Comparison of ENCODE assay signal across 15 cellular contexts in the genomic region with DNA sequence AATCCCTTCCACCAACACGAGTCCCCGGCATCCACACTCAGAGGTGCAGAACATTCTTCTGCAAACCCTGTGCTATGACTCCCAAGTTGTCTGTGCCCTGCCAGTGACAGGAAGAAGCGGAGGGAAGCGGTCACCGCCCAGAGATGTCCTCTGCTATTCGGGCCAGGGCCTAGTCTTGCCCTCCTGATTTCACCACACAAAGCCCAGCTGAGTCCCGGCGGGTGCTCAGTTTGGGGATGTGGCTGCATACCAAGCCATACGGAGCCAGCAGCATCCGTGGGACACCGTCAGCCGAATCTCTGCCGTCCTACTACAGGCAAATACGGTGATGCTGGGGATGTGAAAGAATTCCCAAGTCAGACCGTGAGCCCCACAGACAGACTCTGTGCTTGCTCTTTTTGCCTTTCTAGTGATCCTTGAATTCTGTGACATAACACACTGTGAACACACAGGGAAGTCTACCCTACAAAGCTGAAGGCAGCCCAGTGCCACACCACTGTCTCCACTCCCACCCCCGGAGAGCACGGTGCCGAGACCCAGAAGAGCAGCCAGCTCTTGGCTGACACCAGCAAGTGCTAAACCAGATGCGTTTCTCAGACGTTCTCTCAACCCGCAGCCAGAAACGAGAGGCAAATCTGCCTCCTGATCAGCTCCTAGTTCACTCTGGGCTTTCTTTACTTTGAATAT. TPM values are rescaled to one million over a fixed set of nuclear protein-coding genes. Genes with fewer than 3 reads are reported as not detected.
DNase-seq lines count a peak whose midpoint lies in the region; ATAC-seq and TF ChIP-seq lines count a peak whose summit lies in the region.
"Had no signal": no experiment of that assay in that cellular context is flagged by ENCODE, and none has a peak within 500 bp of the region (broad histone marks: within the 10 kb centered on the region; RNA-seq: fewer than 3 reads in every experiment).

No MANE protein-coding gene starts in this region.

- no peak overlapping the region for H3K4me2 ChIP-seq in osteoblast (ENCODE audit: insufficient read depth, low read length)

- no peak overlapping the region for H3K27ac Mint-ChIP-seq in T-cell
- H3K27ac Mint-ChIP-seq in effector memory CD8-positive, alpha-beta T cell, result no peak overlapping the region

- H3K9me3 Mint-ChIP-seq in T-cell, result no peaks in the 10 kb centered on the region
- no peaks in the 10 kb centered on the region for H3K9me3 Mint-ChIP-seq in effector memory CD8-positive, alpha-beta T cell

- H3K27me3 Mint-ChIP-seq in T-cell, result peaks cover 0 to 5% of the 10 kb centered on the region in 2 donors
- peaks cover 0 to 15% of the 10 kb centered on the region in 2 donors for H3K27me3 Mint-ChIP-seq in effector memory CD8-positive, alpha-beta T cell

- peaks cover 6% of the 10 kb centered on the region for H4K20me1 ChIP-seq in osteoblast (ENCODE audit: insufficient read depth, low read length)

- H3K9me3 ChIP-seq in osteoblast (ENCODE audit: low read depth, low read length), result no peaks in the 10 kb centered on the region
- H3K9me3 ChIP-seq: adrenal gland, thyroid gland had no signal

- peaks cover 4% of the 10 kb centered on the region for H3K4me1 ChIP-seq in osteoblast (ENCODE audit: insufficient read depth, low read length)

- TF ChIP-seq CTCF in osteoblast (IDR thresholded peaks at IDR 0.05; ENCODE audit: extremely low read depth, low read depth, low read length), result no peak

- no peaks in the 10 kb centered on the region for H3K79me2 ChIP-seq in osteoblast (ENCODE audit: insufficient read depth, low read length)

- H2AFZ ChIP-seq in osteoblast (ENCODE audit: low read length), result no peak overlapping the region

- no peaks in the 10 kb centered on the region for H3K36me3 Mint-ChIP-seq in T-cell
- peaks cover 4% of the 10 kb centered on the region for H3K36me3 Mint-ChIP-seq in effector memory CD8-positive, alpha-beta T cell (ENCODE audit: insufficient read depth)

- DNase-seq in activated CD4-positive, CD25-positive, alpha-beta regulatory T cell treated with anti-CD3 and anti-CD28 coated beads, Interleukin-2, amount 50 U/mL, for 72 hours, result peak; percentile 24
- no peak for DNase-seq in T-cell
- no peak for DNase-seq in effector memory CD8-positive, alpha-beta T cell
- peak; percentile 63 for DNase-seq in osteoblast (ENCODE audit: insufficient read length, low spot score, missing footprints)
- no peak for DNase-seq in SKM-1 treated with dmso at 0.1 percent for 144 hours (lab: John Stamatoyannopoulos, UW; ENCODE audit: unreplicated experiment)
- DNase-seq: activated CD4-positive, alpha-beta T cell treated with anti-CD3 and anti-CD28 coated beads for 48 hours; dermis blood vessel endothelial cell; hippocampal formation; left ventricle myocardium superior; thyroid gland had no signal

- CTCF ChIA-PET in T-cell (lab: Charles Lee), result no interaction called here

- ATAC-seq in activated CD4-positive, CD25-positive, alpha-beta regulatory T cell treated with anti-CD3 and anti-CD28 coated beads, Interleukin-2, amount 50 U/mL, for 24 hours, result no peak
- ATAC-seq in T-cell (replicated peaks in 1 of 4) (no peak), GM19455 (IDR thresholded peaks at IDR 0.05; ENCODE audit: unreplicated experiment) (no peak), GM21619 (IDR thresholded peaks at IDR 0.05; ENCODE audit: unreplicated experiment) (no peak)
- ATAC-seq in effector memory CD8-positive, alpha-beta T cell (replicated peaks), result no peak
- ATAC-seq: left ventricle myocardium superior, SK-N-SH treated with all-trans-retinoic acid at 6 μM for 48 hours had no signal

- H3K27ac ChIP-seq in osteoblast (ENCODE audit: low read depth, low read length), result no peak overlapping the region
- H3K27ac ChIP-seq: adrenal gland, thyroid gland had no signal

- peak overlapping the region; percentile 67 to 90 (median 83) for H3K4me3 Mint-ChIP-seq in T-cell
- H3K4me3 Mint-ChIP-seq in effector memory CD8-positive, alpha-beta T cell, result peak overlapping the region; percentile 88

- H3K4me1 Mint-ChIP-seq in T-cell, result peaks cover 8 to 14% (median 13%) of the 10 kb centered on the region in 3 donors
- H3K4me1 Mint-ChIP-seq in effector memory CD8-positive, alpha-beta T cell (ENCODE audit: low read depth in 2 of 2), result peaks cover 6 to 7% of the 10 kb centered on the region in 2 donors

- POLR2A ChIA-PET in T-cell (lab: Charles Lee), result no interaction called here

- H3K36me3 ChIP-seq in osteoblast (ENCODE audit: insufficient read depth, low read length), result no peaks in the 10 kb centered on the region
- H3K36me3 ChIP-seq: adrenal gland, thyroid gland had no signal

- peaks cover 26% of the 10 kb centered on the region for H3K27me3 ChIP-seq in osteoblast (ENCODE audit: insufficient read depth, low read length)
- H3K27me3 ChIP-seq: adrenal gland, thyroid gland had no signal

- no peak overlapping the region for H3K4me3 ChIP-seq in osteoblast (ENCODE audit: insufficient read depth, low read length)
- H3K4me3 ChIP-seq: thyroid gland had no signal

RNA-seq across cellular contexts. Expression of a gene that starts 2.0 kb away (rescaled TPM):
- total RNA-seq in T-cell, result 10 to 100 TPM in 3 of 5 donors, 1 to 10 TPM in 2; 5.8 to 16.4 (median 12.2) TPM
- 12.7 and 14.5 TPM in 2 replicates for total RNA-seq in osteoblast

RNA-seq across cellular contexts. Expression of a gene that starts 26.2 kb away (rescaled TPM):
- 1 to 10 TPM; 3.1 to 7.8 (median 7.0) TPM for total RNA-seq in T-cell
- 11.2 and 13.4 TPM in 2 replicates for total RNA-seq in osteoblast

Comparison
In these comparisons a context has a peak if more than half of its experiments do, and no peak if none do; other contexts are left out.
1. DNase-seq: peak in activated CD4-positive, CD25-positive, alpha-beta regulatory T cell treated with anti-CD3 and anti-CD28 coated beads, Interleukin-2, amount 50 U/mL, for 72 hours (single experiment) and osteoblast (single experiment); none in T-cell (0 of 34), effector memory CD8-positive, alpha-beta T cell (0 of 3) and SKM-1 treated with dmso at 0.1 percent for 144 hours (single experiment).